ENCODE assay signal across 3 cellular contexts in the genomic region with DNA sequence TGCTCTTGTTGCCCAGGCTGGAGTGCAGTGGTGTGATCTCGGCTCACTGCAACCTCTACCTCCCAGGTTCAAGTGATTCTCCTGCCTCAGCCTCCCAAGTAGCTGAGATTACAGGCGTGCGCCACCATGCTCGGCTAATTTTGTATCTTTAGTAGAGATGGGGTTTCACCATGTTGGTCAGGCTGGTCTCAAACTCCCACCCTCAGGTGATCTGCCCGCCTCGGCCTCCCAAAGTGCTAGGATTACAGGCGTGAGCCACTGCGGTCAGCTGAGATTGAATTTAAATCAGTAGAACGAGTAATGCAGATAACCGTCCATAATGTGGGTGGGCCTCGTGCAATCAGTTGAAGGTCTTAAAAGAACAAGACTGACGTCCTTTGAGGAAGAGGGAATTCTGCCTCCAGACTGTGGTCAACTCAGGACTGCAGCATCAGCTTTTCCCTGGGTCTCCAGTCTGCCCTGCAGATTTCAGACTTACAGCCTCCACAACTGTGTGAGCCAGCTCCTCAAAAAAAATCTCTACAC. TPM values are rescaled to one million over a fixed set of nuclear protein-coding genes. Genes with fewer than 3 reads are reported as not detected.
"Had no signal": no experiment of that assay in that cellular context is flagged by ENCODE, and none has a peak within 500 bp of the region (broad histone marks: within the 10 kb centered on the region; RNA-seq: fewer than 3 reads in every experiment).

No MANE protein-coding gene starts in this region.

RNA-seq across cellular contexts. Expression of gene SLA2, which starts 7.1 kb away (rescaled TPM):
- total RNA-seq: GM23248, H4, HT-29 had no signal
- polyA plus RNA-seq: GM23248 had no signal
